17 cellular contexts compared by ENCODE assay signal in the genomic region with DNA sequence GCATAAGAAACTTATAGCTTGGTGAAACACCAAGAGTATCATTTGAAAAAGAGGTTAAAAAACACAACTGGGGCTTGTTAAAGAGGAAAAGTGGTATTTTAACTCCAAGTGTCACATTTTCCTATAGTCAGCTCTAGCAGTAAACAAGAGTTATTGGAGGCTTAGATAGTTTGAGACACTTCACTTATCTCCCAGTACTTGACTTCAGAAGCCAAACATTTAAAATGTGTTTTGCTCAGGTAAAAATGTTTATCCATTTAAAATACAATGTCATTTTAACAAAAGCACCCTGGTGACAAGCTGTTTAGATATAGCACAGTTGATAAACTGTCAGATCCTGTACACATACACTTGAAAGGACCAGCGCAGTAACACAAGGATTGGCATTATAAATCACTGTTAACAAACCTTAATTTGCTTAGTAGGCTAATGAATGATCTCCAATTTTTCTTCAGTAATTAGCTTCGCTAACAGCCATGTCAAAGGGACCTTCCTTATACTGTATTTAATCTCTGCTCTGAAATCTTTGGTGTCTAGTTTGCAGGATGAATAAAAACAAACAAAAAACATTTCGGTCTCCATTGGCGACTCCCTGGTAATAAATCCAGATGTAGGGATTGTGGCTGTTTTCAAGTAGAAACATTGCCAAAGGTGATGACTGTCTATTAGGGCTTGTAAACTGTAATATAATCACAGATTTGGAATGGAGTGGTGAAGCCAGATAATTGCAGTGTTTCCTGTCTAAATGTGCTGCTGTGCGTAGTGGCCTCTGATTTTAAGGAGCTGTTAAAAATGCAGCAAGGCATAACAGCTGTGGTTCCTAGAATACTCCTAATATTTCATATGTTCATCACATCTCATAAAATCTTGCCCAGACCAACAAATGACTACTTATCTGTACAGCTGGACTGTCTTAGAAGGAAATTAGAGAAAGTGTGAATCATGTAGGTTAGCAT.
DNase-seq lines count a peak whose midpoint lies in the region; ATAC-seq and TF ChIP-seq lines count a peak whose summit lies in the region.
"Had no signal": no experiment of that assay in that cellular context is flagged by ENCODE, and none has a peak within 500 bp of the region (broad histone marks: within the 10 kb centered on the region; RNA-seq: fewer than 3 reads in every experiment).

No MANE protein-coding gene starts in this region.

- intact Hi-C loops in left ventricle myocardium superior (cut with micrococcal nuclease) (no loop called here), Right ventricle myocardium superior (cut with DNase I) (no loop called here)
- intact Hi-C loops in activated CD4-positive, alpha-beta T cell treated with anti-CD3 and anti-CD28 coated beads, Interleukin-2, amount 10 ng/mL, durations not matched to agents 24 days and 14 days (cut with micrococcal nuclease), result no loop called here

- H3K36me3 Mint-ChIP-seq in activated CD4-positive, alpha-beta T cell treated with anti-CD3 and anti-CD28 coated beads, Interleukin-2, amount 10 ng/mL, durations not matched to agents 24 days and 14 days (ENCODE audit: low read depth), result no peaks in the 10 kb centered on the region

- no peak overlapping the region for H3K4me3 Mint-ChIP-seq in activated CD4-positive, alpha-beta T cell treated with anti-CD3 and anti-CD28 coated beads, Interleukin-2, amount 10 ng/mL, durations not matched to agents 24 days and 14 days

- H3K9me3 Mint-ChIP-seq in activated CD4-positive, alpha-beta T cell treated with anti-CD3 and anti-CD28 coated beads, Interleukin-2, amount 10 ng/mL, durations not matched to agents 24 days and 14 days, result no peaks in the 10 kb centered on the region

- no peaks in the 10 kb centered on the region for H3K9me3 ChIP-seq in fibroblast of lung (ENCODE audit: control insufficient read depth, insufficient read depth, low read depth, low read length)
- H3K9me3 ChIP-seq: breast epithelium, lower lobe of right lung had no signal

- no peaks in the 10 kb centered on the region for H3K27me3 Mint-ChIP-seq in activated CD4-positive, alpha-beta T cell treated with anti-CD3 and anti-CD28 coated beads, Interleukin-2, amount 10 ng/mL, durations not matched to agents 24 days and 14 days

- H3K79me2 ChIP-seq in fibroblast of lung (ENCODE audit: control insufficient read depth, insufficient read depth, low read length), result no peaks in the 10 kb centered on the region

- H4K20me1 ChIP-seq in fibroblast of lung (ENCODE audit: control insufficient read depth, extremely low read depth, insufficient read depth, low read length), result no peaks in the 10 kb centered on the region

- no peak for TF ChIP-seq CTCF in fibroblast of lung (conservative IDR thresholded peaks at IDR 0.05 in 1 of 2, IDR thresholded peaks at IDR 0.05 in 1 of 2; ENCODE audit: low read depth in 1 of 2, low read length in 2 of 2)

- peak; percentile 13 for ATAC-seq in left ventricle myocardium superior
- no peak for ATAC-seq in Right ventricle myocardium superior (ENCODE audit: poor library complexity)
- ATAC-seq in HG03139 (IDR thresholded peaks at IDR 0.05; ENCODE audit: unreplicated experiment), result no peak
- no peak for ATAC-seq in GM18511 (IDR thresholded peaks at IDR 0.05; ENCODE audit: unreplicated experiment)
- ATAC-seq: HCT116 had no signal

- no peak overlapping the region for H3K4me3 ChIP-seq in fibroblast of lung (replicated peaks in 1 of 4; ENCODE audit: control extremely low read depth in 1 of 4, insufficient read depth in 1 of 4, low read depth in 3 of 4, low read length in 4 of 4)
- H3K4me3 ChIP-seq: breast epithelium, lower lobe of right lung had no signal

- no peak overlapping the region for H3K9ac ChIP-seq in fibroblast of lung (ENCODE audit: insufficient read depth, low read length)

- no peaks in the 10 kb centered on the region for H3K4me1 Mint-ChIP-seq in activated CD4-positive, alpha-beta T cell treated with anti-CD3 and anti-CD28 coated beads, Interleukin-2, amount 10 ng/mL, durations not matched to agents 24 days and 14 days

- DNase-seq in left ventricle myocardium superior, result no peak
- DNase-seq in Right ventricle myocardium superior, result no peak
- DNase-seq in NCI-H2196 treated with DMSO at 0.1 percent for 48 hours (lab: John Stamatoyannopoulos, UW; ENCODE audit: unreplicated experiment), result peak; percentile 40
- peak; percentile 37 to 77 for DNase-seq in fibroblast of lung (ENCODE audit: low read depth in 2 of 2)
- DNase-seq in activated CD4-positive, alpha-beta T cell treated with anti-CD3 and anti-CD28 coated beads, Interleukin-2, amount 10 ng/mL, durations not matched to agents 24 days and 14 days, result no peak
- DNase-seq in pons (ENCODE audit: low spot score), result no peak
- DNase-seq: activated CD4-positive, alpha-beta T cell treated with anti-CD3 and anti-CD28 coated beads, Interleukin-2, amount 50 U/mL, for 48 hours; activated gamma-delta T cell; hypothalamus; lower lobe of right lung; stimulated activated CD4-positive, alpha-beta T cell treated with anti-CD3 and anti-CD28 coated beads, Interleukin-15, amount 100 ng/mL, for 24 hours; stimulated activated CD8-positive, alpha-beta memory T cell treated with anti-CD3 and anti-CD28 coated beads, Interleukin-4, amount 100 ng/mL, for 48 hours; T-helper 9 cell had no signal

- H3K4me2 ChIP-seq in fibroblast of lung (ENCODE audit: extremely low read depth, insufficient read depth, low read length), result no peak overlapping the region

- H3K27ac Mint-ChIP-seq in activated CD4-positive, alpha-beta T cell treated with anti-CD3 and anti-CD28 coated beads, Interleukin-2, amount 10 ng/mL, durations not matched to agents 24 days and 14 days, result no peak overlapping the region

- no peak overlapping the region for H2AFZ ChIP-seq in fibroblast of lung (ENCODE audit: low read length)

- no peaks in the 10 kb centered on the region for H3K4me1 ChIP-seq in fibroblast of lung (ENCODE audit: control insufficient read depth, extremely low read depth, insufficient read depth, low read length)
- H3K4me1 ChIP-seq: breast epithelium, lower lobe of right lung had no signal

- H3K27me3 ChIP-seq in fibroblast of lung (ENCODE audit: control insufficient read depth, insufficient read depth, low read length), result no peaks in the 10 kb centered on the region
- H3K27me3 ChIP-seq: breast epithelium had no signal

- H3K36me3 ChIP-seq in fibroblast of lung (ENCODE audit: control insufficient read depth, insufficient read depth, low read length), result no peaks in the 10 kb centered on the region
- H3K36me3 ChIP-seq: breast epithelium, lower lobe of right lung had no signal

- H3K27ac ChIP-seq in fibroblast of lung (ENCODE audit: insufficient read depth, low read length), result no peak overlapping the region
- H3K27ac ChIP-seq: breast epithelium, lower lobe of right lung had no signal

Comparison
In these comparisons a context has a peak if more than half of its experiments do, and no peak if none do; other contexts are left out.
1. DNase-seq: peak in NCI-H2196 treated with DMSO at 0.1 percent for 48 hours (single experiment) and fibroblast of lung (2 of 2); none in left ventricle myocardium superior (single experiment), Right ventricle myocardium superior (single experiment), activated CD4-positive, alpha-beta T cell treated with anti-CD3 and anti-CD28 coated beads, Interleukin-2, amount 10 ng/mL, durations not matched to agents 24 days and 14 days (single experiment) and pons (single experiment).